1 cellular context compared by ENCODE assay signal in the genomic region with DNA sequence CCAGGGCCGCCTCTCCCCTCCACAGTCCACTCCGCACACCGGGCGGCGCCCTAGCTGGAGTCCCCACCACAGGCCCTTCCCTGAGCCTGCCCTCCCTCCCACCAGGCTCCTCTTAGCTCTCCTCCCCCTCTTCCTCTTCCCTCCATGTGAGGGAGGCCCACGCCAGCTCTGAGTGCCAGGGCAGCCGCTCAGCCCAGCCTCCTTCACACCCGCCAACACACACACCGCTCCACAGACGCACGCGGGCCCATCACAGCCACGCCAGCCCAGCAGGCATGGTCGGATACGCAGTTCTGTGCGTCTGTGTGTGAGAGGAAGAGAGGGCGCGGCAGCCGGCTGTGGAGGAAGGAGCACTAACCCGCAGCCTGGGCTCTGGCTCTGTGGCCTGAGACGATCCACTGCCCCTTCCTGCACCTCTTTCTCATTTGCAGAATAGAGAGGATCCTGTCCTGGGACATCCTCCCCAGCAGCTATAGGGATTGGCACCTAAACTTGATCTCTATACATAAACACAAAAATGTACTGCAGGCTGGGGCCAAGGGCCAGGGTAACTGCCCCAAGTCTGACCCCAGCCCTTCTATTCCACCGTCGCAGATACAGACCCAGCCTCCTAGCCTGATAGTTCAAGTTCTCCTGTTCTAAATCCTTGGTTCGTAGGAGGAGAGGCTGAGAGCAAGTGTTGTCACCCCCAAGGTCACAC.
TF ChIP-seq lines count a peak whose summit lies in the region.

No MANE protein-coding gene starts in this region.

TF ChIP-seq in endothelial cell of umbilical vein, 7 proteins besides CTCF, POLR2A, EP300 and RAD21:
- TF ChIP-seq FOS (IDR thresholded peaks at IDR 0.05; ENCODE audit: borderline replicate concordance, insufficient read depth, low read length) (no peak), EZH2 (IDR thresholded peaks at IDR 0.05; ENCODE audit: borderline replicate concordance, low read depth, low read length, severe bottlenecking) (peak; percentile 9)
